12 cellular contexts compared by ENCODE assay signal in the genomic region with DNA sequence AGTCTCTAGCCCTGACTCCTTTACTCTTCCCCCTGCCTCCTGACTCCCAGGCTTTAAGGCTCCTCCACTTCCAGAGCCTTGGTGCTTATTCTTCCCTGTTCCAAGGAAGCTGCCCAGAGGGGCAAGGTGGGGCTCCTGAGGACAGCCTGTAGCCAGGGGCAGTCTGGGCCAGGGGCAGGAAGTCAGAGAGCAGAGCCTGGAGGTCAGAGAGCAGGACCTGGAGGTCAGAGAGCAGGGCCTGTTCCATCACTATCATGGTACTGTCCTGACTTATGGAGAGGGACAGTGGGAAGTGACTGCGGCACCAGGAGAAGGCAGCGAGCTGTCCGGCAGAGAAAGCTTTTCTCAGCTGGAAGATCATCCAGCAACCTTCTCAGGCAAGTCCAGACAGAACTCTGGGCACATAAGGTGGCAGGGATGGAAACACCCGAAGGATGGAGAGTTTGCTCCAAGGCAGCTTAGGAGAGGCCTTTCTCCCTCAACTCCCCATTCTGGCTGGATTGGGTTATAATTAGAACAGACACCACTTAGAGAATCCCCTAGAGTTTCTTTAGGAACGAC. TPM values are rescaled to one million over a fixed set of nuclear protein-coding genes. Genes with fewer than 3 reads are reported as not detected.
DNase-seq lines count a peak whose midpoint lies in the region; ATAC-seq, FAIRE-seq and TF ChIP-seq lines count a peak whose summit lies in the region.
"Had no signal": no experiment of that assay in that cellular context is flagged by ENCODE, and none has a peak within 500 bp of the region (broad histone marks: within the 10 kb centered on the region; RNA-seq: fewer than 3 reads in every experiment).

No MANE protein-coding gene starts in this region.

- no peak for TF ChIP-seq POLR2A in thyroid gland (IDR thresholded peaks at IDR 0.05)

- H3K9me3 ChIP-seq in RWPE2 (ENCODE audit: severe bottlenecking) = no peaks in the 10 kb centered on the region
- H3K9me3 ChIP-seq in thyroid gland = no peaks in the 10 kb centered on the region
- H3K9me3 ChIP-seq: mucosa of descending colon had no signal

- no peaks in the 10 kb centered on the region for H3K9me3 Mint-ChIP-seq in endothelial cell (ENCODE audit: unreplicated experiment)
- no peaks in the 10 kb centered on the region for H3K9me3 Mint-ChIP-seq in mesothelial cell of epicardium
- H3K9me3 Mint-ChIP-seq: activated naive CD4-positive, alpha-beta T cell treated with anti-CD3 and anti-CD28 coated beads, Interleukin-2, amount 50 U/mL, for 24 hours had no signal

- ATAC-seq in RWPE2 (ENCODE audit: low read depth) = peak; percentile 54

- H3K36me3 ChIP-seq in RWPE2 (ENCODE audit: low read depth) (peaks cover 20% of the 10 kb centered on the region), thyroid gland (peaks cover 11 to 14% of the 10 kb centered on the region in 2 donors)

- TF ChIP-seq CTCF in RWPE2 (IDR thresholded peaks at IDR 0.05; ENCODE audit: poor library complexity, severe bottlenecking) = no peak
- no peak for TF ChIP-seq CTCF in endothelial cell (IDR thresholded peaks at IDR 0.05; ENCODE audit: unreplicated experiment)
- TF ChIP-seq CTCF in mesothelial cell of epicardium (IDR thresholded peaks at IDR 0.05; ENCODE audit: unreplicated experiment) = no peak
- TF ChIP-seq CTCF in thyroid gland (IDR thresholded peaks at IDR 0.05) = no peak

- H3K4me3 Mint-ChIP-seq in endothelial cell (ENCODE audit: unreplicated experiment) = no peak overlapping the region
- H3K4me3 Mint-ChIP-seq in mesothelial cell of epicardium = no peak overlapping the region
- H3K4me3 Mint-ChIP-seq: activated naive CD4-positive, alpha-beta T cell treated with anti-CD3 and anti-CD28 coated beads, Interleukin-2, amount 50 U/mL, for 24 hours had no signal

- H3K4me1 Mint-ChIP-seq in endothelial cell (ENCODE audit: unreplicated experiment) (peaks cover 69% of the 10 kb centered on the region), mesothelial cell of epicardium (peaks cover 34% of the 10 kb centered on the region)
- H3K4me1 Mint-ChIP-seq: activated naive CD4-positive, alpha-beta T cell treated with anti-CD3 and anti-CD28 coated beads, Interleukin-2, amount 50 U/mL, for 24 hours had no signal

- H3K4me1 ChIP-seq in RWPE2 (ENCODE audit: insufficient read depth, poor library complexity, severe bottlenecking) (peaks cover 39% of the 10 kb centered on the region), thyroid gland (peaks cover 33 to 47% of the 10 kb centered on the region in 2 donors)

- no peak for FAIRE-seq in HTR-8/SVneo (lab: Jason Lieb, UNC)

- H3K27ac ChIP-seq in RWPE2 (ENCODE audit: poor library complexity, severe bottlenecking) = peak overlapping the region; percentile 96
- H3K27ac ChIP-seq in thyroid gland = peak overlapping the region; percentile 27 to 82 (median 64)
- H3K27ac ChIP-seq: KMS-11 had no signal

- H3K27me3 Mint-ChIP-seq in endothelial cell (ENCODE audit: unreplicated experiment) = peaks cover 14% of the 10 kb centered on the region
- no peaks in the 10 kb centered on the region for H3K27me3 Mint-ChIP-seq in mesothelial cell of epicardium (ENCODE audit: low read depth)

- H3K27ac Mint-ChIP-seq in endothelial cell (ENCODE audit: unreplicated experiment) (peak overlapping the region; percentile 99), mesothelial cell of epicardium (peak overlapping the region; percentile 89)
- H3K27ac Mint-ChIP-seq: activated naive CD4-positive, alpha-beta T cell treated with anti-CD3 and anti-CD28 coated beads, Interleukin-2, amount 50 U/mL, for 24 hours had no signal

- intact Hi-C loops in thyroid gland (cut with DNase I) = no loop called here

- H3K36me3 Mint-ChIP-seq in endothelial cell (ENCODE audit: low read depth, unreplicated experiment) = peaks cover 27% of the 10 kb centered on the region
- peaks cover 10% of the 10 kb centered on the region for H3K36me3 Mint-ChIP-seq in mesothelial cell of epicardium
- H3K36me3 Mint-ChIP-seq: activated naive CD4-positive, alpha-beta T cell treated with anti-CD3 and anti-CD28 coated beads, Interleukin-2, amount 50 U/mL, for 24 hours had no signal

- WGBS in thyroid gland, 2 donors = 89 to 92% methylated on average over 4 to 5 of the region's 5 CpGs

- H3K4me3 ChIP-seq in RWPE2 (ENCODE audit: severe bottlenecking) = no peak overlapping the region
- H3K4me3 ChIP-seq in thyroid gland (replicated peaks in 1 of 3) = no peak overlapping the region
- H3K4me3 ChIP-seq: mucosa of descending colon, skin epidermis had no signal

- DNase-seq in RWPE2 (ENCODE audit: low spot score) (no peak), endothelial cell (ENCODE audit: low spot score) (no peak), mesothelial cell of epicardium (ENCODE audit: low spot score in 2 of 2, unreplicated experiment in 2 of 2) (no peak), thyroid gland (no peak), epidermal melanocyte (ENCODE audit: insufficient read length, low spot score) (no peak), HTR-8/SVneo (ENCODE audit: insufficient read length, low spot score) (no peak), hypothalamus (lab: John Stamatoyannopoulos, UW) (no peak)
- DNase-seq in activated CD4-positive, alpha-beta T cell treated with anti-CD3 and anti-CD28 coated beads, Interleukin-2, amount 50 U/mL, for 4 hours = no peak
- DNase-seq: mucosa of descending colon had no signal

- no peaks in the 10 kb centered on the region for H3K27me3 ChIP-seq in RWPE2 (ENCODE audit: insufficient read depth, poor library complexity, severe bottlenecking)
- no peaks in the 10 kb centered on the region for H3K27me3 ChIP-seq in thyroid gland

RNA-seq across cellular contexts. Expression of gene PLXNA2, which starts 25.0 kb away (rescaled TPM):
- total RNA-seq in endothelial cell (ENCODE audit: unreplicated experiment) (25.6 TPM), mesothelial cell of epicardium (13.2 to 16.5 TPM (median 14.7 TPM) in 3 replicates), thyroid gland (10 to 100 TPM; 12.2 to 45.7 (median 21.8) TPM)
